ENCODE assay signal across 40 cellular contexts in the genomic region with DNA sequence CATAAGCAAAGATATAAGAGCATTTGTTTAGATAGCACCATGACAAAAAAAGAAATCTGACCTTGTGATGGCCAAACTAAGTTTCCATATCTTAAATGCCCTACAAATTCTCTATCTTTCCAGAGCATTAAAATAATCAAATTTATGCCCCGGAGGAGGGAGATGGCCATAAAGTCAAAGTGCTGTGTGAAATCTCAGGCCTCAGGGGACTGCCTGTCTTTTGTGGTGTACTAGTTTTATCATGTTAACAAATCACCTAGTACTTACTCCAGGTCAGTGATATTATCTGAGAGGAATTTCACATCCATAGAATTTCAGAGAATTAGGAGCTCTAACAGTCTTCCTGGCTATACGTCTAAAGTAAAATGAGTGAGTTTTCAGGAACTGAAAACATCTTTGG.
"Had no signal": no experiment of that assay in that cellular context is flagged by ENCODE, and none has a peak within 500 bp of the region (broad histone marks: within the 10 kb centered on the region; RNA-seq: fewer than 3 reads in every experiment).

No MANE protein-coding gene starts in this region.

- H3K36me3 Mint-ChIP-seq: activated naive CD4-positive, alpha-beta T cell treated with anti-CD3 and anti-CD28 coated beads, Interleukin-2, amount 10 ng/mL, durations not matched to agents 7 days and 5 days; activated naive CD4-positive, alpha-beta T cell treated with anti-CD3 and anti-CD28 coated beads, Interleukin-2, amount 50 U/mL, for 24 hours; activated naive CD4-positive, alpha-beta T cell treated with anti-CD3 and anti-CD28 coated beads, Interleukin-2, amount 50 U/mL, for 72 hours; activated naive CD8-positive, alpha-beta T cell; activated naive CD8-positive, alpha-beta T cell treated with anti-CD3 and anti-CD28 coated beads for 36 hours; activated naive CD8-positive, alpha-beta T cell treated with anti-CD3 and anti-CD28 coated beads, Interleukin-2, amount 10 ng/mL, durations not matched to agents 7 days and 5 days; brain had no signal

- H3K27ac Mint-ChIP-seq: activated naive CD4-positive, alpha-beta T cell treated with anti-CD3 and anti-CD28 coated beads for 36 hours; activated naive CD4-positive, alpha-beta T cell treated with anti-CD3 and anti-CD28 coated beads, Interleukin-2, amount 10 ng/mL, durations not matched to agents 7 days and 5 days; activated naive CD4-positive, alpha-beta T cell treated with anti-CD3 and anti-CD28 coated beads, Interleukin-2, amount 50 U/mL, for 24 hours; activated naive CD4-positive, alpha-beta T cell treated with anti-CD3 and anti-CD28 coated beads, Interleukin-2, amount 50 U/mL, for 72 hours; activated naive CD8-positive, alpha-beta T cell; activated naive CD8-positive, alpha-beta T cell treated with anti-CD3 and anti-CD28 coated beads for 36 hours; activated naive CD8-positive, alpha-beta T cell treated with anti-CD3 and anti-CD28 coated beads, Interleukin-2, amount 10 ng/mL, durations not matched to agents 7 days and 5 days; activated naive CD8-positive, alpha-beta T cell treated with anti-CD3 and anti-CD28 coated beads, Interleukin-2, amount 50 U/mL, for 24 hours; activated T-cell treated with anti-CD3 and anti-CD28 coated beads, Interleukin-2, amount 50 U/mL, for 24 hours; activated T-cell treated with anti-CD3 and anti-CD28 coated beads, Interleukin-2, amount 50 U/mL, for 72 hours; activated T-helper 1 cell treated with anti-CD3 and anti-CD28 coated beads, Interleukin-12 subunit alpha, Interleukin-12 subunit beta, Interleukin-2, Interleukin-4 antibody, amounts not matched to agents 30 ng/mL and 10 ng/mL and 1 ng/mL, durations not matched to agents 14 hours and 24 hours and 36 hours; activated T-helper 17 cell treated with anti-CD3 and anti-CD28 coated beads, Interleukin-2, amount 50 U/mL, for 72 hours; activated T-helper 2 cell treated with anti-CD3 and anti-CD28 coated beads, Interferon-gamma antibody, Interleukin-2, Interleukin-4, amounts not matched to agents 10 μg/mL and 5 μg/mL and 100 μg/mL, durations not matched to agents 14 hours and 24 hours and 36 hours; brain had no signal

- H3K4me1 Mint-ChIP-seq: activated naive CD4-positive, alpha-beta T cell treated with anti-CD3 and anti-CD28 coated beads, Interleukin-2, amount 10 ng/mL, durations not matched to agents 7 days and 5 days; activated naive CD4-positive, alpha-beta T cell treated with anti-CD3 and anti-CD28 coated beads, Interleukin-2, amount 50 U/mL, for 24 hours; activated naive CD8-positive, alpha-beta T cell treated with anti-CD3 and anti-CD28 coated beads for 36 hours; activated naive CD8-positive, alpha-beta T cell treated with anti-CD3 and anti-CD28 coated beads, Interleukin-2, amount 10 ng/mL, durations not matched to agents 7 days and 5 days; activated naive CD8-positive, alpha-beta T cell treated with anti-CD3 and anti-CD28 coated beads, Interleukin-2, amount 50 U/mL, for 24 hours; activated T-helper 17 cell treated with anti-CD3 and anti-CD28 coated beads, Interleukin-2, amount 50 U/mL, for 72 hours; brain; central memory CD8-positive, alpha-beta T cell had no signal

- H3K9me3 ChIP-seq: adrenal gland, ascending aorta, body of pancreas, breast epithelium had no signal

- H3K27me3 ChIP-seq: adrenal gland, ascending aorta, body of pancreas, brain microvascular endothelial cell, breast epithelium, cardiac muscle cell had no signal

- H3K4me3 Mint-ChIP-seq: activated naive CD4-positive, alpha-beta T cell treated with anti-CD3 and anti-CD28 coated beads for 36 hours; activated naive CD4-positive, alpha-beta T cell treated with anti-CD3 and anti-CD28 coated beads, Interleukin-2, amount 10 ng/mL, durations not matched to agents 7 days and 5 days; activated naive CD4-positive, alpha-beta T cell treated with anti-CD3 and anti-CD28 coated beads, Interleukin-2, amount 50 U/mL, for 24 hours; activated naive CD8-positive, alpha-beta T cell; activated naive CD8-positive, alpha-beta T cell treated with anti-CD3 and anti-CD28 coated beads for 36 hours; activated naive CD8-positive, alpha-beta T cell treated with anti-CD3 and anti-CD28 coated beads, Interleukin-2, amount 10 ng/mL, durations not matched to agents 7 days and 5 days; activated naive CD8-positive, alpha-beta T cell treated with anti-CD3 and anti-CD28 coated beads, Interleukin-2, amount 50 U/mL, for 24 hours; activated T-cell treated with anti-CD3 and anti-CD28 coated beads, Interleukin-2, amount 50 U/mL, for 24 hours; activated T-cell treated with anti-CD3 and anti-CD28 coated beads, Interleukin-2, amount 50 U/mL, for 4 hours; activated T-cell treated with anti-CD3 and anti-CD28 coated beads, Interleukin-2, amount 50 U/mL, for 72 hours; activated T-helper 1 cell treated with anti-CD3 and anti-CD28 coated beads, Interleukin-12 subunit alpha, Interleukin-12 subunit beta, Interleukin-2, Interleukin-4 antibody, amounts not matched to agents 30 ng/mL and 10 ng/mL and 1 ng/mL, durations not matched to agents 14 hours and 24 hours and 36 hours; activated T-helper 17 cell treated with anti-CD3 and anti-CD28 coated beads, Interleukin-2, amount 50 U/mL, for 72 hours; brain; central memory CD8-positive, alpha-beta T cell had no signal

- DNase-seq: activated effector memory CD4-positive, alpha-beta T cell treated with anti-CD3 and anti-CD28 coated beads, Interleukin-2, amount 50 U/mL, for 16 hours; activated effector memory CD4-positive, alpha-beta T cell treated with Interleukin-2 at 50 U/mL for 16 hours; activated gamma-delta T cell; activated gamma-delta T cell treated with Interleukin-2 at 50 U/mL for 16 hours; activated naive CD4-positive, alpha-beta T cell; activated naive CD4-positive, alpha-beta T cell treated with anti-CD3 and anti-CD28 coated beads for 36 hours; activated naive CD4-positive, alpha-beta T cell treated with anti-CD3 and anti-CD28 coated beads, Interleukin-2, amount 10 ng/mL, durations not matched to agents 7 days and 5 days; activated naive CD4-positive, alpha-beta T cell treated with anti-CD3 and anti-CD28 coated beads, Interleukin-2, amount 50 U/mL, for 16 hours; activated naive CD4-positive, alpha-beta T cell treated with Interleukin-2 at 50 U/mL for 16 hours; activated naive CD8-positive, alpha-beta T cell treated with anti-CD3 and anti-CD28 coated beads for 36 hours; activated naive CD8-positive, alpha-beta T cell treated with anti-CD3 and anti-CD28 coated beads, Interleukin-2, amount 10 ng/mL, durations not matched to agents 7 days and 5 days; activated naive CD8-positive, alpha-beta T cell treated with anti-CD3 and anti-CD28 coated beads, Interleukin-2, amount 50 U/mL, for 24 hours; activated T-cell treated with anti-CD3 and anti-CD28 coated beads, Interleukin-2, amount 50 U/mL, for 1 hour; activated T-cell treated with anti-CD3 and anti-CD28 coated beads, Interleukin-2, amount 50 U/mL, for 24 hours; activated T-cell treated with anti-CD3 and anti-CD28 coated beads, Interleukin-2, amount 50 U/mL, for 4 hours; activated T-cell treated with anti-CD3 and anti-CD28 coated beads, Interleukin-2, amount 50 U/mL, for 48 hours; activated T-cell treated with anti-CD3 and anti-CD28 coated beads, Interleukin-2, amount 50 U/mL, for 72 hours; adrenal gland; amniotic stem cell; amygdala; anterior cingulate cortex; aorta; body of pancreas; brain microvascular endothelial cell; caudate nucleus; central memory CD4-positive, alpha-beta T cell; cerebellar nuclear complex had no signal

- H3K4me1 ChIP-seq: adrenal gland, ascending aorta, body of pancreas, breast epithelium had no signal

- H3K27ac ChIP-seq: adrenal gland, ascending aorta, body of pancreas, brain microvascular endothelial cell, breast epithelium, cardiac muscle cell had no signal

- FAIRE-seq: astrocyte, bronchial epithelial cell had no signal

- H3K36me3 ChIP-seq: adrenal gland, ascending aorta, brain microvascular endothelial cell, breast epithelium, cardiac muscle cell had no signal

- H3K27me3 Mint-ChIP-seq: activated naive CD4-positive, alpha-beta T cell treated with anti-CD3 and anti-CD28 coated beads, Interleukin-2, amount 10 ng/mL, durations not matched to agents 7 days and 5 days; activated naive CD4-positive, alpha-beta T cell treated with anti-CD3 and anti-CD28 coated beads, Interleukin-2, amount 50 U/mL, for 24 hours; activated naive CD8-positive, alpha-beta T cell; activated naive CD8-positive, alpha-beta T cell treated with anti-CD3 and anti-CD28 coated beads for 36 hours; activated naive CD8-positive, alpha-beta T cell treated with anti-CD3 and anti-CD28 coated beads, Interleukin-2, amount 10 ng/mL, durations not matched to agents 7 days and 5 days; activated naive CD8-positive, alpha-beta T cell treated with anti-CD3 and anti-CD28 coated beads, Interleukin-2, amount 50 U/mL, for 24 hours; activated T-cell treated with anti-CD3 and anti-CD28 coated beads, Interleukin-2, amount 50 U/mL, for 24 hours; activated T-helper 17 cell treated with anti-CD3 and anti-CD28 coated beads, Interleukin-2, amount 50 U/mL, for 72 hours; central memory CD8-positive, alpha-beta T cell had no signal

- H3K9me3 Mint-ChIP-seq: activated naive CD8-positive, alpha-beta T cell treated with anti-CD3 and anti-CD28 coated beads for 36 hours; activated naive CD8-positive, alpha-beta T cell treated with anti-CD3 and anti-CD28 coated beads, Interleukin-2, amount 50 U/mL, for 24 hours had no signal

- H3K4me3 ChIP-seq: adrenal gland, ascending aorta, body of pancreas, breast epithelium, cardiac muscle cell had no signal

- ATAC-seq: activated naive CD4-positive, alpha-beta T cell treated with anti-CD3 and anti-CD28 coated beads, Interleukin-2, amount 50 U/mL, for 72 hours; activated naive CD8-positive, alpha-beta T cell treated with anti-CD3 and anti-CD28 coated beads, Interleukin-2, amount 50 U/mL, for 24 hours; activated T-cell treated with anti-CD3 and anti-CD28 coated beads, Interleukin-2, amount 50 U/mL, for 4 hours; activated T-cell treated with anti-CD3 and anti-CD28 coated beads, Interleukin-2, amount 50 U/mL, for 72 hours; activated T-helper 17 cell treated with anti-CD3 and anti-CD28 coated beads, Interleukin-2, amount 50 U/mL, for 72 hours; body of pancreas had no signal
